Comparison of ENCODE assay signal across 1 cellular context in genomic region chr1:230119340-230119739, GRCh38.
TF ChIP-seq lines count a peak whose summit lies in the region.

No MANE protein-coding gene starts in this region.

TF ChIP-seq in GM23338, 12 proteins besides CTCF, POLR2A, EP300 and RAD21:
- TF ChIP-seq REST (IDR thresholded peaks at IDR 0.05; ENCODE audit: unreplicated experiment), result no peak
- no peak for TF ChIP-seq EZH2 (IDR thresholded peaks at IDR 0.05; ENCODE audit: low read depth, unreplicated experiment)
- no peak for TF ChIP-seq STAT1 (IDR thresholded peaks at IDR 0.05; ENCODE audit: unreplicated experiment)
- no peak for TF ChIP-seq ZNF114 (CRISPR knock-in tag; IDR thresholded peaks at IDR 0.05)
